Comparison of ENCODE assay signal across 9 cellular contexts in the genomic region with DNA sequence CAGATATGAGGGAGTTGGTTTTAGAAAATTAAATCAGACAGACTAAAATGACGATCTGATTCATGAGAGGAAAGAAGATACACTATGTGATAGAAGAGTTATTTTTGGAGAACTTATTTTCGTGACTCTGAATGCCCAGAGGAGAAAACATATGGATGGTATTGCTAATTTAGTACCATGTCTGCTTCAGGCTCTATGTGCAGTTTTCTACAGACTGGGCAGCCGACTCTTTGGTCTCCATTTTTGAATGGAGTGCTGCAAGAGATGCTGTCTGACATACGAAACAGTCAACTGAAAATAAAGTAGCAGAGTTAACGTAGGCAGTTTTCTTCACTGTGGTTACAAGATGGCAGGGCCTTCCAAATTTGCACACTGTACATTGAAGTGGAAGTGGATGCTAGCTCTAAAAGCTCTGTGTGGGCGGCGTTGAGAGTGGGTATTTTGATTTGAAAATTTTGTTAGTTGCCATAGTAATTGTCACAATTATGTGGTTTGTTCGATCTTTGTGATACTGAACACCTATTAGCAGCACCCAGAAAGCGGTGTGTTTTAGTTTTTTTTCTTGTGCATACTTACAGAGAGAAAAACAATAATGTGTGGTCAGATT.
DNase-seq lines count a peak whose midpoint lies in the region; ATAC-seq, FAIRE-seq and TF ChIP-seq lines count a peak whose summit lies in the region.
"Had no signal": no experiment of that assay in that cellular context is flagged by ENCODE, and none has a peak within 500 bp of the region (broad histone marks: within the 10 kb centered on the region; RNA-seq: fewer than 3 reads in every experiment).

No MANE protein-coding gene starts in this region.

- H3K9me3 ChIP-seq in BLaER1 treated with 17β-estradiol and CSF1 and Interleukin-3, amounts not matched to agents 10 nM and 100 nM (replicated peaks in 1 of 11), result peaks cover 2 to 15% (median 5%) of the 10 kb centered on the region in 11 experiments; a peak in 12 of 22 replicates

- no peaks in the 10 kb centered on the region for H3K27me3 Mint-ChIP-seq in stimulated activated naive CD8-positive, alpha-beta T cell treated with anti-CD3 and anti-CD28 coated beads, Interleukin-15, amount 100 ng/mL, for 72 hours
- H3K27me3 Mint-ChIP-seq in WTC11 (ENCODE audit: low read depth), result peaks cover 63% of the 10 kb centered on the region

- H3K27ac Mint-ChIP-seq in stimulated activated naive CD8-positive, alpha-beta T cell treated with anti-CD3 and anti-CD28 coated beads, Interleukin-15, amount 100 ng/mL, for 72 hours, result peak overlapping the region; percentile 97 to 99
- no peak overlapping the region for H3K27ac Mint-ChIP-seq in WTC11

- peaks cover 13 to 67% (median 23%) of the 10 kb centered on the region in 10 experiments for H3K4me1 ChIP-seq in BLaER1 treated with 17β-estradiol and CSF1 and Interleukin-3, amounts not matched to agents 10 nM and 100 nM

- peaks cover 55% of the 10 kb centered on the region for H3K4me1 Mint-ChIP-seq in stimulated activated naive CD8-positive, alpha-beta T cell treated with anti-CD3 and anti-CD28 coated beads, Interleukin-15, amount 100 ng/mL, for 72 hours
- H3K4me1 Mint-ChIP-seq in WTC11, result peaks cover 24% of the 10 kb centered on the region

- H3K36me3 Mint-ChIP-seq in WTC11, result no peaks in the 10 kb centered on the region

- no peak for TF ChIP-seq POLR2A in H54 (IDR thresholded peaks at IDR 0.05; ENCODE audit: low read depth, low read length)

- CTCF ChIA-PET in WTC11 (lab: Charles Lee), result no interaction called here

- peak; percentile 64 for ATAC-seq in GM19467 (IDR thresholded peaks at IDR 0.05; ENCODE audit: unreplicated experiment)
- peak; percentile 55 for ATAC-seq in HG03558 (IDR thresholded peaks at IDR 0.05; ENCODE audit: extremely low read depth, unreplicated experiment)
- ATAC-seq in stimulated activated naive CD8-positive, alpha-beta T cell treated with anti-CD3 and anti-CD28 coated beads, Interleukin-15, amount 100 ng/mL, for 72 hours, result peak; percentile 88
- ATAC-seq in WTC11, result no peak

- H3K27ac ChIP-seq in BLaER1 treated with 17β-estradiol and CSF1 and Interleukin-3, amounts not matched to agents 10 nM and 100 nM, result peak overlapping the region; percentile 63 to 98 (median 80)
- H3K27ac ChIP-seq: cardiac muscle cell had no signal

- H3K27me3 ChIP-seq in BLaER1 treated with 17β-estradiol and CSF1 and Interleukin-3, amounts not matched to agents 10 nM and 100 nM, result no peaks in the 10 kb centered on the region

- no peaks in the 10 kb centered on the region for H4K20me1 ChIP-seq in BLaER1 treated with 17β-estradiol and CSF1 and Interleukin-3, amounts not matched to agents 10 nM and 100 nM

- no peaks in the 10 kb centered on the region for H3K36me3 ChIP-seq in BLaER1 treated with 17β-estradiol and CSF1 and Interleukin-3, amounts not matched to agents 10 nM and 100 nM
- H3K36me3 ChIP-seq: cardiac muscle cell had no signal

- TF ChIP-seq CTCF in WTC11 (IDR thresholded peaks at IDR 0.05), result no peak

- H3K4me3 Mint-ChIP-seq in stimulated activated naive CD8-positive, alpha-beta T cell treated with anti-CD3 and anti-CD28 coated beads, Interleukin-15, amount 100 ng/mL, for 72 hours, result peak overlapping the region; percentile 76 to 90
- H3K4me3 Mint-ChIP-seq in WTC11, result no peak overlapping the region

- peak; percentile 61 for DNase-seq in activated CD8-positive, alpha-beta memory T cell treated with anti-CD3 and anti-CD28 coated beads, Interleukin-2, amount 50 U/mL, for 48 hours
- DNase-seq in left kidney (ENCODE audit: low read depth, low spot score) (peak; percentile 63), WTC11 (ENCODE audit: low spot score) (no peak), H54 (ENCODE audit: insufficient read length, low spot score) (no peak)
- peak; percentile 64 to 79 for DNase-seq in stimulated activated naive CD8-positive, alpha-beta T cell treated with anti-CD3 and anti-CD28 coated beads, Interleukin-15, amount 100 ng/mL, for 72 hours

- peaks cover 0 to 6% of the 10 kb centered on the region in 2 donors for H3K9me3 Mint-ChIP-seq in stimulated activated naive CD8-positive, alpha-beta T cell treated with anti-CD3 and anti-CD28 coated beads, Interleukin-15, amount 100 ng/mL, for 72 hours
- H3K9me3 Mint-ChIP-seq in WTC11, result peaks cover 5% of the 10 kb centered on the region; the same call in 1 of the 2 replicates

- FAIRE-seq in H54 (lab: Jason Lieb, UNC), result no peak

- POLR2A ChIA-PET in WTC11 (lab: Charles Lee), result no interaction called here

- H3K4me2 ChIP-seq in BLaER1 treated with 17β-estradiol and CSF1 and Interleukin-3, amounts not matched to agents 10 nM and 100 nM, result peak overlapping the region; percentile 46 to 83 (median 62)

- peak overlapping the region in 7 of 11 experiments; percentile 15 to 89 (median 76); a peak in 15 of 22 replicates for H3K9ac ChIP-seq in BLaER1 treated with 17β-estradiol and CSF1 and Interleukin-3, amounts not matched to agents 10 nM and 100 nM

- H3K4me3 ChIP-seq in BLaER1 treated with 17β-estradiol and CSF1 and Interleukin-3, amounts not matched to agents 10 nM and 100 nM, result peak overlapping the region in 2 of 10 experiments; percentile 18 to 28; a peak in 1 of 20 replicates
- H3K4me3 ChIP-seq: cardiac muscle cell had no signal

TF ChIP-seq in WTC11, 78 proteins besides CTCF, POLR2A, EP300 and RAD21:
- TF ChIP-seq, protein P1, sequence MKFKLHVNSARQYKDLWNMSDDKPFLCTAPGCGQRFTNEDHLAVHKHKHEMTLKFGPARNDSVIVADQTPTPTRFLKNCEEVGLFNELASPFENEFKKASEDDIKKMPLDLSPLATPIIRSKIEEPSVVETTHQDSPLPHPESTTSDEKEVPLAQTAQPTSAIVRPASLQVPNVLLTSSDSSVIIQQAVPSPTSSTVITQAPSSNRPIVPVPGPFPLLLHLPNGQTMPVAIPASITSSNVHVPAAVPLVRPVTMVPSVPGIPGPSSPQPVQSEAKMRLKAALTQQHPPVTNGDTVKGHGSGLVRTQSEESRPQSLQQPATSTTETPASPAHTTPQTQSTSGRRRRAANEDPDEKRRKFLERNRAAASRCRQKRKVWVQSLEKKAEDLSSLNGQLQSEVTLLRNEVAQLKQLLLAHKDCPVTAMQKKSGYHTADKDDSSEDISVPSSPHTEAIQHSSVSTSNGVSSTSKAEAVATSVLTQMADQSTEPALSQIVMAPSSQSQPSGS (CRISPR knock-in tag; IDR thresholded peaks at IDR 0.05; ENCODE audit: borderline replicate concordance, low read depth), result no peak
- TF ChIP-seq, protein P2, sequence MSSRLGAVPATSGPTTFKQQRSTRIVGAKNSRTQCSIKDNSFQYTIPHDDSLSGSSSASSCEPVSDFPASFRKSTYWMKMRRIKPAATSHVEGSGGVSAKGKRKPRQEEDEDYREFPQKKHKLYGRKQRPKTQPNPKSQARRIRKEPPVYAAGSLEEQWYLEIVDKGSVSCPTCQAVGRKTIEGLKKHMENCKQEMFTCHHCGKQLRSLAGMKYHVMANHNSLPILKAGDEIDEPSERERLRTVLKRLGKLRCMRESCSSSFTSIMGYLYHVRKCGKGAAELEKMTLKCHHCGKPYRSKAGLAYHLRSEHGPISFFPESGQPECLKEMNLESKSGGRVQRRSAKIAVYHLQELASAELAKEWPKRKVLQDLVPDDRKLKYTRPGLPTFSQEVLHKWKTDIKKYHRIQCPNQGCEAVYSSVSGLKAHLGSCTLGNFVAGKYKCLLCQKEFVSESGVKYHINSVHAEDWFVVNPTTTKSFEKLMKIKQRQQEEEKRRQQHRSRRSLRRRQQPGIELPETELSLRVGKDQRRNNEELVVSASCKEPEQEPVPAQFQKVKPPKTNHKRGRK (CRISPR knock-in tag; IDR thresholded peaks at IDR 0.05; ENCODE audit: borderline replicate concordance), result no peak
- TF ChIP-seq ELF4 (CRISPR knock-in tag; IDR thresholded peaks at IDR 0.05; ENCODE audit: low read depth) (no peak), SMAD3 (CRISPR knock-in tag; IDR thresholded peaks at IDR 0.05; ENCODE audit: borderline replicate concordance) (no peak)

Comparison
In these comparisons a context has a peak if more than half of its experiments do, and no peak if none do; other contexts are left out.
1. DNase-seq: peak in activated CD8-positive, alpha-beta memory T cell treated with anti-CD3 and anti-CD28 coated beads, Interleukin-2, amount 50 U/mL, for 48 hours (single experiment), left kidney (single experiment) and stimulated activated naive CD8-positive, alpha-beta T cell treated with anti-CD3 and anti-CD28 coated beads, Interleukin-15, amount 100 ng/mL, for 72 hours (2 of 2); none in WTC11 (single experiment) and H54 (single experiment).